36 cellular contexts compared by ENCODE assay signal in the genomic region with DNA sequence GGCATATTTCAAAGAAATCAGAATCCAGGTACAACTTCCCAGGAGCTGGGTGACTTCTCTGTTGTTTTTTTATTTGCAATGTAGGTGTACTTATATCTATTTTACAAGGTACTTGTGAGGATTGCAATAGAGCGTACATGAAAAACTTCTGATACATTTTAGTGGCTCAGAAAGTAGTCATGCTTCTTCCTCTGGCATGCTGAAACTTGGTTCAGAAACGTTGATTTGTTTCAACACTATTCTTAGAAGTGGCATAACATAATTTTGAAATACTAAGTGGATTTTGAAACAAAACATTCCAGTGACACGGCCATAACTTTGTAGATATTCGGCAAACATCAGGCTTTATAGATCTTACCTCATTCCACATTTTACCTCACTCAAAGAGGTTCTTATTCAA.
"Had no signal": no experiment of that assay in that cellular context is flagged by ENCODE, and none has a peak within 500 bp of the region (broad histone marks: within the 10 kb centered on the region; RNA-seq: fewer than 3 reads in every experiment).

No MANE protein-coding gene starts in this region.

- FAIRE-seq: astrocyte, colon, TTC549 had no signal

- ATAC-seq: activated CD8-positive, alpha-beta memory T cell treated with anti-CD3 and anti-CD28 coated beads, Interleukin-2, amount 10 ng/mL, durations not matched to agents 7 days and 5 days; activated CD8-positive, alpha-beta T cell treated with anti-CD3 and anti-CD28 coated beads, Interleukin-2, amount 10 ng/mL, durations not matched to agents 7 days and 5 days; activated naive CD8-positive, alpha-beta T cell treated with anti-CD3 and anti-CD28 coated beads, Interleukin-2, amount 50 U/mL, for 24 hours; body of pancreas had no signal

- H3K36me3 ChIP-seq: brain microvascular endothelial cell, breast epithelium, cardiac muscle cell had no signal

- H3K36me3 Mint-ChIP-seq: activated CD8-positive, alpha-beta memory T cell treated with anti-CD3 and anti-CD28 coated beads, Interleukin-2, amount 10 ng/mL, durations not matched to agents 7 days and 5 days; activated naive CD4-positive, alpha-beta T cell treated with anti-CD3 and anti-CD28 coated beads, Interleukin-2, amount 10 ng/mL, durations not matched to agents 7 days and 5 days; activated naive CD4-positive, alpha-beta T cell treated with anti-CD3 and anti-CD28 coated beads, Interleukin-2, amount 50 U/mL, for 24 hours; activated naive CD8-positive, alpha-beta T cell; activated naive CD8-positive, alpha-beta T cell treated with anti-CD3 and anti-CD28 coated beads, Interleukin-2, amount 10 ng/mL, durations not matched to agents 7 days and 5 days had no signal

- H3K27ac Mint-ChIP-seq: activated B cell treated with CpG ODN at 0.5 μM for 24 hours; activated CD4-positive, alpha-beta memory T cell treated with anti-CD3 and anti-CD28 coated beads, Interleukin-2, amount 10 ng/mL, durations not matched to agents 7 days and 5 days; activated CD4-positive, alpha-beta T cell treated with anti-CD3 and anti-CD28 coated beads, Interleukin-2, amount 10 ng/mL, durations not matched to agents 7 days and 5 days; activated CD8-positive, alpha-beta memory T cell treated with anti-CD3 and anti-CD28 coated beads, Interleukin-2, amount 10 ng/mL, durations not matched to agents 7 days and 5 days; activated CD8-positive, alpha-beta T cell treated with anti-CD3 and anti-CD28 coated beads, Interleukin-2, amount 10 ng/mL, durations not matched to agents 7 days and 5 days; activated naive CD4-positive, alpha-beta T cell treated with anti-CD3 and anti-CD28 coated beads, Interleukin-2, amount 10 ng/mL, durations not matched to agents 7 days and 5 days; activated naive CD4-positive, alpha-beta T cell treated with anti-CD3 and anti-CD28 coated beads, Interleukin-2, amount 50 U/mL, for 24 hours; activated naive CD8-positive, alpha-beta T cell; activated naive CD8-positive, alpha-beta T cell treated with anti-CD3 and anti-CD28 coated beads, Interleukin-2, amount 10 ng/mL, durations not matched to agents 7 days and 5 days; activated naive CD8-positive, alpha-beta T cell treated with anti-CD3 and anti-CD28 coated beads, Interleukin-2, amount 50 U/mL, for 24 hours; activated T-cell treated with anti-CD3 and anti-CD28 coated beads, Interleukin-2, amount 50 U/mL, for 24 hours; activated T-helper 2 cell treated with anti-CD3 and anti-CD28 coated beads, Interferon-gamma antibody, Interleukin-2, Interleukin-4, amounts not matched to agents 10 μg/mL and 5 μg/mL and 100 μg/mL, durations not matched to agents 14 hours and 24 hours and 36 hours; T-helper 1 cell treated with Interleukin-12 subunit alpha and Interleukin-12 subunit beta and Interleukin-4 antibody, amounts not matched to agents 30 μg/mL and 1 μg/mL, for 36 hours; T-helper 2 cell treated with Interferon-gamma antibody and Interleukin-4, amounts not matched to agents 5 μg/mL and 100 μg/mL, for 36 hours had no signal

- H3K9me3 Mint-ChIP-seq: activated B cell treated with CpG ODN at 0.5 μM for 24 hours; activated CD4-positive, alpha-beta memory T cell treated with anti-CD3 and anti-CD28 coated beads, Interleukin-2, amount 10 ng/mL, durations not matched to agents 7 days and 5 days; activated naive CD4-positive, alpha-beta T cell treated with anti-CD3 and anti-CD28 coated beads, Interleukin-2, amount 10 ng/mL, durations not matched to agents 7 days and 5 days; activated naive CD8-positive, alpha-beta T cell treated with anti-CD3 and anti-CD28 coated beads, Interleukin-2, amount 50 U/mL, for 24 hours; activated T-cell treated with anti-CD3 and anti-CD28 coated beads, Interleukin-2, amount 50 U/mL, for 24 hours; activated T-helper 2 cell treated with anti-CD3 and anti-CD28 coated beads, Interferon-gamma antibody, Interleukin-2, Interleukin-4, amounts not matched to agents 10 μg/mL and 5 μg/mL and 100 μg/mL, durations not matched to agents 14 hours and 24 hours and 36 hours; T-helper 1 cell treated with Interleukin-12 subunit alpha and Interleukin-12 subunit beta and Interleukin-4 antibody, amounts not matched to agents 30 μg/mL and 1 μg/mL, for 36 hours; T-helper 2 cell treated with Interferon-gamma antibody and Interleukin-4, amounts not matched to agents 5 μg/mL and 100 μg/mL, for 36 hours had no signal

- DNase-seq: activated B cell treated with CpG ODN at 0.5 μM for 24 hours; activated CD4-positive, alpha-beta memory T cell treated with anti-CD3 and anti-CD28 coated beads, Interleukin-2, amount 10 ng/mL, durations not matched to agents 7 days and 5 days; activated CD4-positive, alpha-beta T cell treated with anti-CD3 and anti-CD28 coated beads for 48 hours; activated CD4-positive, alpha-beta T cell treated with anti-CD3 and anti-CD28 coated beads, Interleukin-2, amount 10 ng/mL, durations not matched to agents 7 days and 5 days; activated CD4-positive, alpha-beta T cell treated with anti-CD3 and anti-CD28 coated beads, Interleukin-2, amount 50 U/mL, for 48 hours; activated CD4-positive, CD25-positive, alpha-beta regulatory T cell treated with anti-CD3 and anti-CD28 coated beads, Interleukin-2, amount 50 U/mL, for 72 hours; activated CD8-positive, alpha-beta memory T cell treated with anti-CD3 and anti-CD28 coated beads for 24 hours; activated CD8-positive, alpha-beta memory T cell treated with anti-CD3 and anti-CD28 coated beads, Interleukin-2, amount 10 ng/mL, durations not matched to agents 7 days and 5 days; activated CD8-positive, alpha-beta memory T cell treated with anti-CD3 and anti-CD28 coated beads, Interleukin-2, amount 50 U/mL, for 48 hours; activated CD8-positive, alpha-beta T cell treated with anti-CD3 and anti-CD28 coated beads, Interleukin-2, amount 10 ng/mL, durations not matched to agents 7 days and 5 days; activated effector memory CD4-positive, alpha-beta T cell treated with Interleukin-2 at 50 U/mL for 16 hours; activated gamma-delta T cell; activated naive CD4-positive, alpha-beta T cell treated with anti-CD3 and anti-CD28 coated beads, Interleukin-2, amount 10 ng/mL, durations not matched to agents 7 days and 5 days; activated naive CD4-positive, alpha-beta T cell treated with Interleukin-2 at 50 U/mL for 16 hours; activated naive CD8-positive, alpha-beta T cell treated with anti-CD3 and anti-CD28 coated beads, Interleukin-2, amount 10 ng/mL, durations not matched to agents 7 days and 5 days; activated naive CD8-positive, alpha-beta T cell treated with anti-CD3 and anti-CD28 coated beads, Interleukin-2, amount 50 U/mL, for 24 hours; activated T-cell treated with anti-CD3 and anti-CD28 coated beads, Interleukin-2, amount 50 U/mL, for 24 hours; activated T-cell treated with anti-CD3 and anti-CD28 coated beads, Interleukin-2, amount 50 U/mL, for 48 hours; aorta; body of pancreas; brain microvascular endothelial cell; central memory CD4-positive, alpha-beta T cell; T-helper 1 cell; T-helper 2 cell; T-helper 9 cell had no signal

- H3K27me3 Mint-ChIP-seq: activated B cell treated with CpG ODN at 0.5 μM for 24 hours; activated CD4-positive, alpha-beta memory T cell treated with anti-CD3 and anti-CD28 coated beads, Interleukin-2, amount 10 ng/mL, durations not matched to agents 7 days and 5 days; activated CD4-positive, alpha-beta T cell treated with anti-CD3 and anti-CD28 coated beads, Interleukin-2, amount 10 ng/mL, durations not matched to agents 7 days and 5 days; activated CD8-positive, alpha-beta memory T cell treated with anti-CD3 and anti-CD28 coated beads, Interleukin-2, amount 10 ng/mL, durations not matched to agents 7 days and 5 days; activated naive CD4-positive, alpha-beta T cell treated with anti-CD3 and anti-CD28 coated beads, Interleukin-2, amount 10 ng/mL, durations not matched to agents 7 days and 5 days; activated naive CD4-positive, alpha-beta T cell treated with anti-CD3 and anti-CD28 coated beads, Interleukin-2, amount 50 U/mL, for 24 hours; activated naive CD8-positive, alpha-beta T cell; activated naive CD8-positive, alpha-beta T cell treated with anti-CD3 and anti-CD28 coated beads, Interleukin-2, amount 10 ng/mL, durations not matched to agents 7 days and 5 days; activated naive CD8-positive, alpha-beta T cell treated with anti-CD3 and anti-CD28 coated beads, Interleukin-2, amount 50 U/mL, for 24 hours; activated T-cell treated with anti-CD3 and anti-CD28 coated beads, Interleukin-2, amount 50 U/mL, for 24 hours had no signal

- H3K9me3 ChIP-seq: body of pancreas, breast epithelium had no signal

- H3K27me3 ChIP-seq: body of pancreas, brain microvascular endothelial cell, breast epithelium, cardiac muscle cell had no signal

- H3K4me3 Mint-ChIP-seq: activated B cell treated with CpG ODN at 0.5 μM for 24 hours; activated CD4-positive, alpha-beta memory T cell treated with anti-CD3 and anti-CD28 coated beads, Interleukin-2, amount 10 ng/mL, durations not matched to agents 7 days and 5 days; activated CD4-positive, alpha-beta T cell treated with anti-CD3 and anti-CD28 coated beads, Interleukin-2, amount 10 ng/mL, durations not matched to agents 7 days and 5 days; activated CD8-positive, alpha-beta memory T cell treated with anti-CD3 and anti-CD28 coated beads, Interleukin-2, amount 10 ng/mL, durations not matched to agents 7 days and 5 days; activated CD8-positive, alpha-beta T cell treated with anti-CD3 and anti-CD28 coated beads, Interleukin-2, amount 10 ng/mL, durations not matched to agents 7 days and 5 days; activated naive CD4-positive, alpha-beta T cell treated with anti-CD3 and anti-CD28 coated beads, Interleukin-2, amount 10 ng/mL, durations not matched to agents 7 days and 5 days; activated naive CD4-positive, alpha-beta T cell treated with anti-CD3 and anti-CD28 coated beads, Interleukin-2, amount 50 U/mL, for 24 hours; activated naive CD8-positive, alpha-beta T cell; activated naive CD8-positive, alpha-beta T cell treated with anti-CD3 and anti-CD28 coated beads, Interleukin-2, amount 10 ng/mL, durations not matched to agents 7 days and 5 days; activated naive CD8-positive, alpha-beta T cell treated with anti-CD3 and anti-CD28 coated beads, Interleukin-2, amount 50 U/mL, for 24 hours; activated T-cell treated with anti-CD3 and anti-CD28 coated beads, Interleukin-2, amount 50 U/mL, for 24 hours; T-helper 1 cell treated with Interleukin-12 subunit alpha and Interleukin-12 subunit beta and Interleukin-4 antibody, amounts not matched to agents 30 μg/mL and 1 μg/mL, for 36 hours; T-helper 2 cell treated with Interferon-gamma antibody and Interleukin-4, amounts not matched to agents 5 μg/mL and 100 μg/mL, for 36 hours had no signal

- H3K4me1 Mint-ChIP-seq: activated B cell treated with CpG ODN at 0.5 μM for 24 hours; activated CD4-positive, alpha-beta memory T cell treated with anti-CD3 and anti-CD28 coated beads, Interleukin-2, amount 10 ng/mL, durations not matched to agents 7 days and 5 days; activated CD4-positive, alpha-beta T cell treated with anti-CD3 and anti-CD28 coated beads, Interleukin-2, amount 10 ng/mL, durations not matched to agents 7 days and 5 days; activated CD8-positive, alpha-beta memory T cell treated with anti-CD3 and anti-CD28 coated beads, Interleukin-2, amount 10 ng/mL, durations not matched to agents 7 days and 5 days; activated naive CD4-positive, alpha-beta T cell treated with anti-CD3 and anti-CD28 coated beads, Interleukin-2, amount 10 ng/mL, durations not matched to agents 7 days and 5 days; activated naive CD4-positive, alpha-beta T cell treated with anti-CD3 and anti-CD28 coated beads, Interleukin-2, amount 50 U/mL, for 24 hours; activated naive CD8-positive, alpha-beta T cell treated with anti-CD3 and anti-CD28 coated beads, Interleukin-2, amount 10 ng/mL, durations not matched to agents 7 days and 5 days; activated naive CD8-positive, alpha-beta T cell treated with anti-CD3 and anti-CD28 coated beads, Interleukin-2, amount 50 U/mL, for 24 hours had no signal

- H3K4me1 ChIP-seq: body of pancreas, breast epithelium had no signal

- H3K27ac ChIP-seq: body of pancreas, brain microvascular endothelial cell, breast epithelium, cardiac muscle cell, VCaP had no signal

- H3K4me3 ChIP-seq: body of pancreas, breast epithelium, cardiac muscle cell had no signal
